Comparison of ENCODE assay signal across 21 cellular contexts in genomic region chr1:161735837-161736236, GRCh38. TPM values are rescaled to one million over a fixed set of nuclear protein-coding genes. Genes with fewer than 3 reads are reported as not detected.
DNase-seq lines count a peak whose midpoint lies in the region; ATAC-seq and TF ChIP-seq lines count a peak whose summit lies in the region.
"Had no signal": no experiment of that assay in that cellular context is flagged by ENCODE, and none has a peak within 500 bp of the region (broad histone marks: within the 10 kb centered on the region; RNA-seq: fewer than 3 reads in every experiment).

No MANE protein-coding gene starts in this region.

- H3K36me3 ChIP-seq in skeletal muscle satellite cell (ENCODE audit: insufficient read depth, low read length) = no peaks in the 10 kb centered on the region
- H3K36me3 ChIP-seq in CD8-positive, alpha-beta memory T cell (ENCODE audit: insufficient read depth, low read length) = no peaks in the 10 kb centered on the region
- H3K36me3 ChIP-seq: BLaER1, SJCRH30 had no signal

- TF ChIP-seq CTCF in HFFc6 (IDR thresholded peaks at IDR 0.05) (no peak), progenitor cell of endocrine pancreas (IDR thresholded peaks at IDR 0.05; ENCODE audit: unreplicated experiment) (no peak)

- POLR2A ChIA-PET in CD8-positive, alpha-beta memory T cell (lab: Charles Lee) = interaction anchor here (6.5 kb wide), 1 partner anchor 9 kb away, joined by 69 read pairs; no protein-coding TSS in a partner anchor

- H3K9me3 Mint-ChIP-seq in activated naive CD8-positive, alpha-beta T cell treated with anti-CD3 and anti-CD28 coated beads, Interleukin-2, amount 50 U/mL, for 24 hours = no peaks in the 10 kb centered on the region
- no peaks in the 10 kb centered on the region for H3K9me3 Mint-ChIP-seq in activated naive CD8-positive, alpha-beta T cell treated with anti-CD3 and anti-CD28 coated beads for 36 hours
- H3K9me3 Mint-ChIP-seq in HFFc6 (no peaks in the 10 kb centered on the region), progenitor cell of endocrine pancreas (ENCODE audit: low read depth) (no peaks in the 10 kb centered on the region)
- H3K9me3 Mint-ChIP-seq in activated T-helper 17 cell treated with anti-CD3 and anti-CD28 coated beads, Interleukin-2, amount 50 U/mL, for 72 hours = no peaks in the 10 kb centered on the region
- H3K9me3 Mint-ChIP-seq in CD8-positive, alpha-beta memory T cell = no peaks in the 10 kb centered on the region
- H3K9me3 Mint-ChIP-seq: CD8-positive, alpha-beta T cell had no signal

- H3K9me3 ChIP-seq in skeletal muscle satellite cell (replicated peaks; ENCODE audit: low read length) = no peaks in the 10 kb centered on the region
- no peaks in the 10 kb centered on the region for H3K9me3 ChIP-seq in CD8-positive, alpha-beta memory T cell (ENCODE audit: low read length)
- H3K9me3 ChIP-seq: BLaER1, SJCRH30 had no signal

- CTCF ChIA-PET in CD8-positive, alpha-beta memory T cell (lab: Charles Lee) = interaction anchor here (1.4 to 5.9 kb wide), 2 partner anchors 8 to 251 kb away, joined by 4 to 102 read pairs; no protein-coding TSS in a partner anchor

- no peaks in the 10 kb centered on the region for H3K36me3 Mint-ChIP-seq in activated naive CD8-positive, alpha-beta T cell treated with anti-CD3 and anti-CD28 coated beads, Interleukin-2, amount 50 U/mL, for 24 hours (ENCODE audit: low read depth)
- H3K36me3 Mint-ChIP-seq in activated naive CD8-positive, alpha-beta T cell treated with anti-CD3 and anti-CD28 coated beads for 36 hours = no peaks in the 10 kb centered on the region
- H3K36me3 Mint-ChIP-seq in HFFc6 (ENCODE audit: low read depth) = no peaks in the 10 kb centered on the region
- no peaks in the 10 kb centered on the region for H3K36me3 Mint-ChIP-seq in activated T-helper 17 cell treated with anti-CD3 and anti-CD28 coated beads, Interleukin-2, amount 50 U/mL, for 72 hours (ENCODE audit: low read depth)
- no peaks in the 10 kb centered on the region for H3K36me3 Mint-ChIP-seq in CD8-positive, alpha-beta memory T cell
- no peaks in the 10 kb centered on the region for H3K36me3 Mint-ChIP-seq in progenitor cell of endocrine pancreas (ENCODE audit: insufficient read depth)
- H3K36me3 Mint-ChIP-seq: CD8-positive, alpha-beta T cell had no signal

- peak overlapping the region; percentile 76 for H3K27ac Mint-ChIP-seq in activated naive CD8-positive, alpha-beta T cell treated with anti-CD3 and anti-CD28 coated beads, Interleukin-2, amount 50 U/mL, for 24 hours
- H3K27ac Mint-ChIP-seq in activated naive CD8-positive, alpha-beta T cell treated with anti-CD3 and anti-CD28 coated beads for 36 hours = no peak overlapping the region
- peak overlapping the region; percentile 80 for H3K27ac Mint-ChIP-seq in HFFc6
- peak overlapping the region; percentile 39 for H3K27ac Mint-ChIP-seq in activated T-helper 17 cell treated with anti-CD3 and anti-CD28 coated beads, Interleukin-2, amount 50 U/mL, for 72 hours
- H3K27ac Mint-ChIP-seq in CD8-positive, alpha-beta memory T cell = peak overlapping the region in 1 of 8 donors; percentile 29
- no peak overlapping the region for H3K27ac Mint-ChIP-seq in progenitor cell of endocrine pancreas
- H3K27ac Mint-ChIP-seq: CD8-positive, alpha-beta T cell had no signal

- DNase-seq in activated naive CD8-positive, alpha-beta T cell treated with anti-CD3 and anti-CD28 coated beads, Interleukin-2, amount 50 U/mL, for 24 hours = no peak
- DNase-seq in activated naive CD8-positive, alpha-beta T cell treated with anti-CD3 and anti-CD28 coated beads for 36 hours = no peak
- DNase-seq in HFFc6 = no peak
- DNase-seq in CD8-positive, alpha-beta memory T cell = no peak
- DNase-seq in progenitor cell of endocrine pancreas (ENCODE audit: low spot score, unreplicated experiment) = no peak
- DNase-seq: CD8-positive, alpha-beta T cell; DMS79 treated with DMSO at 0.1 percent for 48 hours; GOT3; Karpas-422; NCI-H1105 treated with DMSO at 0.1 percent for 48 hours; NCI-H1694 treated with DMSO at 0.1 percent for 48 hours; NCI-H2107; NCI-H2227 treated with DMSO at 0.1 percent for 48 hours; NCI-H526; SJCRH30 had no signal

- H3K4me1 ChIP-seq in skeletal muscle satellite cell (ENCODE audit: control insufficient read depth, insufficient read depth, low read length) = peaks cover 33% of the 10 kb centered on the region
- H3K4me1 ChIP-seq in CD8-positive, alpha-beta memory T cell (ENCODE audit: insufficient read depth, low read length) = peaks cover 25% of the 10 kb centered on the region

- H3K27ac ChIP-seq in CD8-positive, alpha-beta memory T cell (ENCODE audit: low read depth, low read length) = no peak overlapping the region
- H3K27ac ChIP-seq: BLaER1, RWPE1, SJCRH30 had no signal

- no peak overlapping the region for H3K4me3 ChIP-seq in skeletal muscle satellite cell (ENCODE audit: low read length)
- H3K4me3 ChIP-seq in CD8-positive, alpha-beta memory T cell (ENCODE audit: low read length) = no peak overlapping the region
- H3K4me3 ChIP-seq: BLaER1, SJCRH30 had no signal

- H3K9ac ChIP-seq in skeletal muscle satellite cell (ENCODE audit: low read depth, low read length) = no peak overlapping the region
- H3K9ac ChIP-seq: BLaER1 had no signal

- no peak overlapping the region for H3K4me3 Mint-ChIP-seq in activated naive CD8-positive, alpha-beta T cell treated with anti-CD3 and anti-CD28 coated beads, Interleukin-2, amount 50 U/mL, for 24 hours
- no peak overlapping the region for H3K4me3 Mint-ChIP-seq in activated naive CD8-positive, alpha-beta T cell treated with anti-CD3 and anti-CD28 coated beads for 36 hours
- H3K4me3 Mint-ChIP-seq in HFFc6 (peak overlapping the region; percentile 72; the same call in 1 of the 2 replicates), progenitor cell of endocrine pancreas (ENCODE audit: low read depth) (no peak overlapping the region)
- no peak overlapping the region for H3K4me3 Mint-ChIP-seq in activated T-helper 17 cell treated with anti-CD3 and anti-CD28 coated beads, Interleukin-2, amount 50 U/mL, for 72 hours
- no peak overlapping the region for H3K4me3 Mint-ChIP-seq in CD8-positive, alpha-beta memory T cell
- H3K4me3 Mint-ChIP-seq: CD8-positive, alpha-beta T cell had no signal

- H3K4me1 Mint-ChIP-seq in activated naive CD8-positive, alpha-beta T cell treated with anti-CD3 and anti-CD28 coated beads, Interleukin-2, amount 50 U/mL, for 24 hours = peaks cover 56% of the 10 kb centered on the region
- H3K4me1 Mint-ChIP-seq in activated naive CD8-positive, alpha-beta T cell treated with anti-CD3 and anti-CD28 coated beads for 36 hours = peaks cover 40% of the 10 kb centered on the region
- peaks cover 80% of the 10 kb centered on the region for H3K4me1 Mint-ChIP-seq in HFFc6 (ENCODE audit: low read depth)
- peaks cover 10% of the 10 kb centered on the region for H3K4me1 Mint-ChIP-seq in activated T-helper 17 cell treated with anti-CD3 and anti-CD28 coated beads, Interleukin-2, amount 50 U/mL, for 72 hours
- peaks cover 23 to 40% (median 40%) of the 10 kb centered on the region in 3 donors for H3K4me1 Mint-ChIP-seq in CD8-positive, alpha-beta memory T cell
- H3K4me1 Mint-ChIP-seq in progenitor cell of endocrine pancreas (ENCODE audit: low read depth) = peaks cover 11% of the 10 kb centered on the region

- peaks cover 11% of the 10 kb centered on the region for H3K27me3 Mint-ChIP-seq in activated naive CD8-positive, alpha-beta T cell treated with anti-CD3 and anti-CD28 coated beads, Interleukin-2, amount 50 U/mL, for 24 hours
- H3K27me3 Mint-ChIP-seq in activated naive CD8-positive, alpha-beta T cell treated with anti-CD3 and anti-CD28 coated beads for 36 hours = peaks cover 5% of the 10 kb centered on the region
- H3K27me3 Mint-ChIP-seq in HFFc6 (ENCODE audit: insufficient read depth) (no peaks in the 10 kb centered on the region), progenitor cell of endocrine pancreas (peaks cover 27% of the 10 kb centered on the region)
- peaks cover 5% of the 10 kb centered on the region for H3K27me3 Mint-ChIP-seq in activated T-helper 17 cell treated with anti-CD3 and anti-CD28 coated beads, Interleukin-2, amount 50 U/mL, for 72 hours
- peaks cover 0 to 2% of the 10 kb centered on the region in 2 donors for H3K27me3 Mint-ChIP-seq in CD8-positive, alpha-beta memory T cell

- peak overlapping the region; percentile 42 for H3K4me2 ChIP-seq in skeletal muscle satellite cell (ENCODE audit: low read length)
- H3K4me2 ChIP-seq: BLaER1 had no signal

- no peak for ATAC-seq in activated naive CD8-positive, alpha-beta T cell treated with anti-CD3 and anti-CD28 coated beads, Interleukin-2, amount 50 U/mL, for 24 hours
- no peak for ATAC-seq in activated T-helper 17 cell treated with anti-CD3 and anti-CD28 coated beads, Interleukin-2, amount 50 U/mL, for 72 hours (replicated peaks)
- no peak for ATAC-seq in HG02938 (IDR thresholded peaks at IDR 0.05; ENCODE audit: unreplicated experiment)
- ATAC-seq: CD8-positive, alpha-beta T cell had no signal

- H3K27me3 ChIP-seq in skeletal muscle satellite cell (ENCODE audit: control insufficient read depth, insufficient read depth, low read length) = no peaks in the 10 kb centered on the region
- H3K27me3 ChIP-seq in CD8-positive, alpha-beta memory T cell (ENCODE audit: insufficient read depth, low read length, poor library complexity, severe bottlenecking) = no peaks in the 10 kb centered on the region
- H3K27me3 ChIP-seq: BLaER1, SJCRH30 had no signal

RNA-seq across cellular contexts. Expression of gene DUSP12, which starts 13.7 kb away (rescaled TPM):
- total RNA-seq in activated naive CD8-positive, alpha-beta T cell treated with anti-CD3 and anti-CD28 coated beads for 36 hours = 10 to 100 TPM; 39.9 to 40.3 TPM
- 10 to 100 TPM; 31.9 to 38.0 (median 36.4) TPM for total RNA-seq in HFFc6 (2021; fragmentation: NEBNext Ultra II Directional; extraction: Animal tissue kit (Norgen Biotek cat#: 25700))
- total RNA-seq in activated T-helper 17 cell treated with anti-CD3 and anti-CD28 coated beads, Interleukin-2, amount 50 U/mL, for 72 hours = 10 to 100 TPM; 12.0 to 16.7 TPM
- total RNA-seq in skeletal muscle satellite cell (2012; rRNA removed) = 21.8 and 26.6 TPM in 2 replicates
- 10 to 100 TPM; 39.7 to 40.4 TPM for total RNA-seq in CD8-positive, alpha-beta memory T cell
- polyA plus RNA-seq in CD8-positive, alpha-beta memory T cell = 59.5 TPM
- 29.8 and 31.0 TPM in 2 replicates for total RNA-seq in progenitor cell of endocrine pancreas

RNA-seq across cellular contexts. Expression of gene FCRLB, which starts 14.5 kb away (rescaled TPM):
- under 1 TPM; 0.49 to 0.76 TPM for total RNA-seq in activated naive CD8-positive, alpha-beta T cell treated with anti-CD3 and anti-CD28 coated beads for 36 hours
- 1 to 10 TPM; 3.3 to 5.1 (median 3.7) TPM for total RNA-seq in HFFc6 (2021; fragmentation: NEBNext Ultra II Directional; extraction: Animal tissue kit (Norgen Biotek cat#: 25700))
- not detected for total RNA-seq in activated T-helper 17 cell treated with anti-CD3 and anti-CD28 coated beads, Interleukin-2, amount 50 U/mL, for 72 hours
- total RNA-seq in skeletal muscle satellite cell (2012; rRNA removed) = 1.8 and 4.2 TPM in 2 replicates
- total RNA-seq in CD8-positive, alpha-beta memory T cell = under 1 TPM; 0.24 to 0.33 TPM
- 2.2 TPM for polyA plus RNA-seq in CD8-positive, alpha-beta memory T cell
- total RNA-seq in progenitor cell of endocrine pancreas = 0.14 and 0.33 TPM in 2 replicates

RNA-seq across cellular contexts. Expression of gene FCRLA, which starts 28.8 kb away (rescaled TPM):
- under 1 TPM; 0.35 to 0.56 TPM for total RNA-seq in activated naive CD8-positive, alpha-beta T cell treated with anti-CD3 and anti-CD28 coated beads for 36 hours
- 1 to 10 TPM; 2.3 to 5.1 (median 2.9) TPM for total RNA-seq in HFFc6 (2021; fragmentation: NEBNext Ultra II Directional; extraction: Animal tissue kit (Norgen Biotek cat#: 25700))
- total RNA-seq in activated T-helper 17 cell treated with anti-CD3 and anti-CD28 coated beads, Interleukin-2, amount 50 U/mL, for 72 hours = not detected
- 1.3 and 6.6 TPM in 2 replicates for total RNA-seq in skeletal muscle satellite cell (2012; rRNA removed)
- total RNA-seq in CD8-positive, alpha-beta memory T cell = not detected
- polyA plus RNA-seq in CD8-positive, alpha-beta memory T cell = not detected
- not detected in 2 replicates for total RNA-seq in progenitor cell of endocrine pancreas
- total RNA-seq: CD8-positive, alpha-beta T cell; G401 had no signal

RNA-seq across cellular contexts. Expression of gene ATF6, which starts 30.3 kb away (rescaled TPM):
- 10 to 100 TPM; 20.2 to 22.1 TPM for total RNA-seq in activated naive CD8-positive, alpha-beta T cell treated with anti-CD3 and anti-CD28 coated beads for 36 hours
- total RNA-seq in HFFc6 (2021; fragmentation: NEBNext Ultra II Directional; extraction: Animal tissue kit (Norgen Biotek cat#: 25700)) = 10 to 100 TPM; 23.7 to 29.9 (median 27.6) TPM
- total RNA-seq in activated T-helper 17 cell treated with anti-CD3 and anti-CD28 coated beads, Interleukin-2, amount 50 U/mL, for 72 hours = 10 to 100 TPM; 17.5 to 24.9 TPM
- total RNA-seq in skeletal muscle satellite cell (2012; rRNA removed) = 15.9 and 18.0 TPM in 2 replicates
- 10 to 100 TPM; 22.4 to 22.8 TPM for total RNA-seq in CD8-positive, alpha-beta memory T cell
- 14.7 TPM for polyA plus RNA-seq in CD8-positive, alpha-beta memory T cell
- 20.4 and 21.0 TPM in 2 replicates for total RNA-seq in progenitor cell of endocrine pancreas

Comparison
In these comparisons a context has a peak if more than half of its experiments do, and no peak if none do; other contexts are left out.
1. H3K27ac Mint-ChIP-seq: peak in activated naive CD8-positive, alpha-beta T cell treated with anti-CD3 and anti-CD28 coated beads, Interleukin-2, amount 50 U/mL, for 24 hours (single experiment), HFFc6 (single experiment) and activated T-helper 17 cell treated with anti-CD3 and anti-CD28 coated beads, Interleukin-2, amount 50 U/mL, for 72 hours (single experiment); none in activated naive CD8-positive, alpha-beta T cell treated with anti-CD3 and anti-CD28 coated beads for 36 hours (single experiment) and progenitor cell of endocrine pancreas (single experiment).